17 cellular contexts compared by ENCODE assay signal in the genomic region with DNA sequence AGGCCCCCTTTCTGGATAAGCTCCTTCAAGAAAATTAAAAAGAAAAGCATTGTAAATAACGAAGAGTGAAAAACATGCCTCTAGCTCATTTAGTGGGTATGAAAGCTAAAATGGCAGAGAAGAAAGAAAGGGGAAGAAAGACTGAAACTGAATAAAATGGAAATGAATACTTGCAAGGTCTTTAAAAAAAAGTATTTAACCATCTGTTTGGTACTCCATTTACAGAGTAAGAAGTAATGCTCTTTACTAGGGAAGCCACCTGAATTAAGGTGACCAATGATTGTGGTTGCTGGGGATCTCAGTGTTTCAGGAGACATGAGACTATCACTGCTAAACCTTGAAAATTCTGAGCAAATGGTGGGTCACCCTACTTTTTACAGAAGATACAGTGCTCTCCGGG. TPM values are rescaled to one million over a fixed set of nuclear protein-coding genes. Genes with fewer than 3 reads are reported as not detected.
A peak's percentile ranks its signal among the peaks of the same experiment; 100 is the strongest.
DNase-seq lines count a peak whose midpoint lies in the region; ATAC-seq lines count a peak whose summit lies in the region.
"Had no signal": no experiment of that assay in that cellular context is flagged by ENCODE, and none has a peak within 500 bp of the region (broad histone marks: within the 10 kb centered on the region; RNA-seq: fewer than 3 reads in every experiment).

No MANE protein-coding gene starts in this region.

- in situ Hi-C loops in G401 (cut with HindIII; ENCODE audit: low sequenced_read_pairs): no loop called here

- ATAC-seq in GM18502 (IDR thresholded peaks at IDR 0.05; ENCODE audit: poor library complexity, unreplicated experiment) (peak; percentile 63), GM19452 (IDR thresholded peaks at IDR 0.05; ENCODE audit: unreplicated experiment) (peak; percentile 44), HG02763 (IDR thresholded peaks at IDR 0.05; ENCODE audit: unreplicated experiment) (peak; percentile 47), HG03457 (IDR thresholded peaks at IDR 0.05; ENCODE audit: unreplicated experiment) (peak; percentile 51)
- no peak for ATAC-seq in stimulated activated naive CD8-positive, alpha-beta T cell treated with anti-CD3 and anti-CD28 coated beads, Interleukin-15, Interleukin-2, amounts not matched to agents 100 U/mL and 50 U/mL, for 24 hours
- ATAC-seq: mucosa of descending colon; stimulated activated naive CD8-positive, alpha-beta T cell treated with anti-CD3 and anti-CD28 coated beads, Interleukin-15, amount 100 ng/mL, for 72 hours had no signal

- DNase-seq in G401 (ENCODE audit: low spot score) (no peak), DMS 273 (lab: John Stamatoyannopoulos, UW; ENCODE audit: unreplicated experiment) (no peak), NCI-H1417 (lab: John Stamatoyannopoulos, UW) (no peak)
- DNase-seq in stimulated activated naive CD8-positive, alpha-beta T cell treated with anti-CD3 and anti-CD28 coated beads, Interleukin-15, Interleukin-2, amounts not matched to agents 100 U/mL and 50 U/mL, for 24 hours: no peak
- DNase-seq: activated CD4-positive, CD25-positive, alpha-beta regulatory T cell; activated naive CD4-positive, alpha-beta T cell; CD4-positive, alpha-beta T cell; EL; esophagus squamous epithelium; KG1; mucosa of descending colon; NCI-H187 treated with DMSO at 0.1 percent for 48 hours; stimulated activated naive CD8-positive, alpha-beta T cell treated with anti-CD3 and anti-CD28 coated beads, Interleukin-15, amount 100 ng/mL, for 72 hours had no signal

RNA-seq across cellular contexts. Expression of gene ARL5A, which starts 17.7 kb away (rescaled TPM):
- 59.9 and 90.8 TPM in 2 replicates for total RNA-seq in G401 (2014; rRNA removed; shearing (Covaris generic))
